Comparison of ENCODE assay signal across 9 cellular contexts in genomic region chr1:200279810-200280411, GRCh38.
A peak's percentile ranks its signal among the peaks of the same experiment; 100 is the strongest.
DNase-seq lines count a peak whose midpoint lies in the region; ATAC-seq, FAIRE-seq and TF ChIP-seq lines count a peak whose summit lies in the region.
"Had no signal": no experiment of that assay in that cellular context is flagged by ENCODE, and none has a peak within 500 bp of the region (broad histone marks: within the 10 kb centered on the region; RNA-seq: fewer than 3 reads in every experiment).

No MANE protein-coding gene starts in this region.

- no peak overlapping the region for H3K4me2 ChIP-seq in MM.1S (ENCODE audit: low read depth, low read length)

- H3K27ac Mint-ChIP-seq in natural killer cell (no peak overlapping the region), WTC11 (no peak overlapping the region)
- no peak overlapping the region for H3K27ac Mint-ChIP-seq in natural killer cell treated with Interleukin-12 subunit alpha and Interleukin-12 subunit beta and Interleukin-15 and Interleukin-18, amount 100 ng/mL, for 72 hours

- DNase-seq in natural killer cell, result no peak
- DNase-seq in natural killer cell treated with Interleukin-12 subunit alpha and Interleukin-12 subunit beta and Interleukin-15 and Interleukin-18, amount 100 ng/mL, for 72 hours (ENCODE audit: low spot score), result no peak
- peak; percentile 34 for DNase-seq in MM.1S
- DNase-seq in WTC11 (ENCODE audit: low spot score), result peak; percentile 80
- peak; percentile 28 for DNase-seq in germinal center (ENCODE audit: low spot score)
- DNase-seq in small intestine, result peak; percentile 81
- DNase-seq in GDM1 (lab: John Stamatoyannopoulos, UW), result no peak

- H3K4me3 ChIP-seq in MM.1S (ENCODE audit: low read length) (no peak overlapping the region), small intestine (ENCODE audit: low read depth in 1 of 2, low read length in 2 of 2) (no peak overlapping the region)

- no peaks in the 10 kb centered on the region for H3K27me3 ChIP-seq in MM.1S (replicated peaks; ENCODE audit: insufficient read depth, low read length)
- no peaks in the 10 kb centered on the region for H3K27me3 ChIP-seq in small intestine (ENCODE audit: control insufficient read depth in 2 of 2, insufficient read depth in 2 of 2, low read length in 2 of 2)

- CTCF ChIA-PET in WTC11 (lab: Charles Lee), result interaction anchor here (0.5 to 2.1 kb wide), 23 partner anchors 10 to 248 kb away, joined by 3 to 12 read pairs (median 4); no protein-coding TSS in a partner anchor

- no peaks in the 10 kb centered on the region for H4K20me1 ChIP-seq in MM.1S (ENCODE audit: insufficient read depth, low read length)

- 0 out of 2 replicates have a peak, but pooled peaks cover 2% of the 10 kb centered on the region for H3F3A ChIP-seq in MM.1S (ENCODE audit: insufficient read depth, low read length)

- TF ChIP-seq CTCF in natural killer cell (IDR thresholded peaks at IDR 0.05), result peak; percentile 54
- peak; percentile 77 for TF ChIP-seq CTCF in MM.1S (IDR thresholded peaks at IDR 0.05; ENCODE audit: low read length)
- peak; percentile 75; the same call in 1 of the 2 replicates for TF ChIP-seq CTCF in WTC11 (IDR thresholded peaks at IDR 0.05)

- H3K9me2 ChIP-seq in MM.1S (replicated peaks; ENCODE audit: insufficient read depth, low read length), result no peaks in the 10 kb centered on the region

- H3K36me3 Mint-ChIP-seq in natural killer cell (no peaks in the 10 kb centered on the region), WTC11 (no peaks in the 10 kb centered on the region)
- no peaks in the 10 kb centered on the region for H3K36me3 Mint-ChIP-seq in natural killer cell treated with Interleukin-12 subunit alpha and Interleukin-12 subunit beta and Interleukin-15 and Interleukin-18, amount 100 ng/mL, for 72 hours

- H3K79me2 ChIP-seq in MM.1S (ENCODE audit: low read length), result no peaks in the 10 kb centered on the region

- H3K4me1 Mint-ChIP-seq in natural killer cell, result no peaks in the 10 kb centered on the region
- peaks cover 0 to 3% of the 10 kb centered on the region in 2 donors for H3K4me1 Mint-ChIP-seq in natural killer cell treated with Interleukin-12 subunit alpha and Interleukin-12 subunit beta and Interleukin-15 and Interleukin-18, amount 100 ng/mL, for 72 hours (ENCODE audit: low read depth in 2 of 2)
- H3K4me1 Mint-ChIP-seq in WTC11, result peaks cover 8% of the 10 kb centered on the region; the same call in 1 of the 2 replicates

- H3K27ac ChIP-seq in MM.1S (ENCODE audit: low read length), result no peak overlapping the region
- no peak overlapping the region for H3K27ac ChIP-seq in small intestine (ENCODE audit: low read depth in 1 of 2, low read length in 1 of 2)

- intact Hi-C loops in natural killer cell (cut with micrococcal nuclease), result loop anchor here (2.0 to 10.0 kb wide), 2 partner anchors 205 to 231 kb away; no protein-coding TSS in a partner anchor

- H3K36me3 ChIP-seq in MM.1S (replicated peaks; ENCODE audit: insufficient read depth, low read length) (no peaks in the 10 kb centered on the region), small intestine (ENCODE audit: control insufficient read depth in 2 of 2, insufficient read depth in 2 of 2, low read length in 2 of 2) (no peaks in the 10 kb centered on the region)

- WGBS in small intestine, 3 donors, result 28 to 36% (median 32%) methylated on average over 4 of the region's 4 CpGs

- no peaks in the 10 kb centered on the region for H3K9me3 ChIP-seq in MM.1S (replicated peaks; ENCODE audit: insufficient read depth, low read length)
- no peaks in the 10 kb centered on the region for H3K9me3 ChIP-seq in small intestine (ENCODE audit: control insufficient read depth, low read depth)

- H3K4me3 Mint-ChIP-seq in natural killer cell (no peak overlapping the region), WTC11 (no peak overlapping the region)
- no peak overlapping the region for H3K4me3 Mint-ChIP-seq in natural killer cell treated with Interleukin-12 subunit alpha and Interleukin-12 subunit beta and Interleukin-15 and Interleukin-18, amount 100 ng/mL, for 72 hours

- H3K27me3 Mint-ChIP-seq in natural killer cell (ENCODE audit: low read depth in 2 of 2) (peaks cover 0 to 10% of the 10 kb centered on the region in 2 donors), WTC11 (ENCODE audit: low read depth) (no peaks in the 10 kb centered on the region)
- H3K27me3 Mint-ChIP-seq in natural killer cell treated with Interleukin-12 subunit alpha and Interleukin-12 subunit beta and Interleukin-15 and Interleukin-18, amount 100 ng/mL, for 72 hours, result peaks cover 0 to 4% of the 10 kb centered on the region in 2 donors

- no peak overlapping the region for H3K9ac ChIP-seq in MM.1S (ENCODE audit: low read length)

- no peak overlapping the region for H2AFZ ChIP-seq in MM.1S (ENCODE audit: low read length)

- no peaks in the 10 kb centered on the region for H3K4me1 ChIP-seq in MM.1S (ENCODE audit: low read length)
- peaks cover 0 to 3% of the 10 kb centered on the region in 2 donors for H3K4me1 ChIP-seq in small intestine (ENCODE audit: control insufficient read depth in 2 of 2, insufficient read depth in 1 of 2, low read depth in 1 of 2, low read length in 1 of 2)

- ATAC-seq in natural killer cell (peak in 1 of 3 donors; percentile 42), WTC11 (peak; percentile 89), GM18520 (IDR thresholded peaks at IDR 0.05; ENCODE audit: unreplicated experiment) (no peak)
- no peak for ATAC-seq in natural killer cell treated with Interleukin-12 subunit alpha and Interleukin-12 subunit beta and Interleukin-15 and Interleukin-18, amount 100 ng/mL, for 72 hours

- H3K9me3 Mint-ChIP-seq in natural killer cell, result no peaks in the 10 kb centered on the region
- H3K9me3 Mint-ChIP-seq in natural killer cell treated with Interleukin-12 subunit alpha and Interleukin-12 subunit beta and Interleukin-15 and Interleukin-18, amount 100 ng/mL, for 72 hours, result no peaks in the 10 kb centered on the region
- H3K9me3 Mint-ChIP-seq in WTC11, result no peaks in the 10 kb centered on the region

- POLR2A ChIA-PET in WTC11 (lab: Charles Lee), result no interaction called here

- no peak for FAIRE-seq in small intestine (lab: Jason Lieb, UNC)
- FAIRE-seq: endometrium had no signal

TF ChIP-seq in WTC11, 78 proteins besides CTCF, POLR2A, EP300 and RAD21:
- TF ChIP-seq FOXP1 (CRISPR knock-in tag; IDR thresholded peaks at IDR 0.05; ENCODE audit: borderline replicate concordance) (no peak), CREB1 (CRISPR knock-in tag; IDR thresholded peaks at IDR 0.05) (no peak), ZNF317 (CRISPR knock-in tag; IDR thresholded peaks at IDR 0.05; ENCODE audit: borderline replicate concordance, low read depth) (no peak), USF1 (CRISPR knock-in tag; IDR thresholded peaks at IDR 0.05) (no peak), IRF2 (CRISPR knock-in tag; IDR thresholded peaks at IDR 0.05; ENCODE audit: borderline replicate concordance, low read depth) (no peak), HMGXB4 (CRISPR knock-in tag; IDR thresholded peaks at IDR 0.05) (no peak), RORB (CRISPR knock-in tag; IDR thresholded peaks at IDR 0.05) (no peak), ZNF423 (CRISPR knock-in tag; IDR thresholded peaks at IDR 0.05) (no peak), ZNF416 (CRISPR knock-in tag; IDR thresholded peaks at IDR 0.05) (no peak)
TF ChIP-seq in WTC11: peak in this region for 0.

Comparison
In these comparisons a context has a peak if more than half of its experiments do, and no peak if none do; other contexts are left out.
1. DNase-seq: peak in MM.1S (single experiment), WTC11 (single experiment), germinal center (single experiment) and small intestine (single experiment); none in natural killer cell (single experiment), natural killer cell treated with Interleukin-12 subunit alpha and Interleukin-12 subunit beta and Interleukin-15 and Interleukin-18, amount 100 ng/mL, for 72 hours (single experiment) and GDM1 (single experiment).
2. Peak in every context shown above with its lines, with median percentiles within 50 percentile points of each other: CTCF ChIP-seq.